Comparison of ENCODE assay signal across 11 cellular contexts in the genomic region with DNA sequence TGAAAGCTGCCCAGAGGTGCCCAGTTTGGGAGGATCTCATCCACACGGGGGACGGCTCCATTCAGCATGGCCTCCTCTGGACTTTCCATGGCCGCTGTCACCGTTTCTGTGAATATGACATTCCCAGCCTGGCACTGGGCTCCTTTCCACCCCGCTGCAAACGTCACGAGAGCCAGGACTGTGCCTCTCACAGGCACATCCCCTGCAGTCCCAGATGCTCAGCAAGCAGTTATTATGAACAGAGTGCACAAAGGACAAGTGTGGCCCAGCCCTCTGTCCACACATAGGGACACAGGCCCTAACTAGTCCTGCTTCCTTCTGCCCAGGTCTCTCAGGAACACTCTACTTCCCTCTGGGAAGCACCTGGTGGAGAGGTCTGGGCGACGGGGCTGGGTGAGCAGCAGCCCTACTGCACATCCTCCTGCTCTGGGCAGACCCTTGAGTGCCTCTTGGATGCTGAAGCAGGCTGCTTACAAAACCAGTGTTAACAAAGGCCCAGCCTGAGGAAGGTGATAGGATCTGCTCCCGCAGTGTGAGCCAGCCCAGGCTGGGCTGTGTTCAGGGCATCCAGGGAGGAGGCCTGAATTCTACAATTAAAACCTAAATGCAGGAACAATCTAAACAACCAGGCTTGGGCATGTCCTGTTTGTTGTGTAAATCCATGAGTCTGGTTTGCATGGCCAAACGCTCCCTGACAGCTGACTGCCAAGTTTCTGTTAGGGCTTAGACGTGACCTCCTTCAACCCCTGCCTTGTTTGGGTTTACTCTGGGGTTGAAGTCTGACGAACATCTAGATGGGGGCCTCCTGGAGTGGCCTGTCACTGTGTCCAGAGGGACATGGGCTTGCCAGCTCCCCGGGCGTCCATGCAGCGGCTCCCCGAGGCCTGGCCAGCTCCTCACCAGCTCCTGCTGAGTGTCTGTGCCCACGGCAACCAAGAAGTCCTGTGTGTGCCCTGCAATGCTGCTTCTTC.
A peak's percentile ranks its signal among the peaks of the same experiment; 100 is the strongest.
DNase-seq lines count a peak whose midpoint lies in the region; ATAC-seq and TF ChIP-seq lines count a peak whose summit lies in the region.
"Had no signal": no experiment of that assay in that cellular context is flagged by ENCODE, and none has a peak within 500 bp of the region (broad histone marks: within the 10 kb centered on the region; RNA-seq: fewer than 3 reads in every experiment).

No MANE protein-coding gene starts in this region.

- WGBS in liver, result 49% methylated on average over 18 of the region's 18 CpGs
- WGBS in GM23248 (ENCODE audit: low coverage in 1 of 2, low lambda C conversion rate in 2 of 2, missing lambda C conversion rate in 2 of 2), 2 experiments, result 40 to 49% methylated on average over 18 of the region's 18 CpGs

- peak overlapping the region; percentile 74 to 81 for H3K27ac ChIP-seq in liver (ENCODE audit: low read depth in 1 of 2, low read length in 2 of 2)
- H3K27ac ChIP-seq in tibial artery, result peak overlapping the region; percentile 82 to 87
- H3K27ac ChIP-seq in GM23248, result no peak overlapping the region

- H3K4me2 ChIP-seq in GM23248 (ENCODE audit: unreplicated experiment), result no peak overlapping the region

- no peaks in the 10 kb centered on the region for H3F3A ChIP-seq in GM23248 (ENCODE audit: insufficient read depth)

- peak overlapping the region in 1 of 2 donors; percentile 13 for H3K9ac ChIP-seq in liver (ENCODE audit: low read depth in 1 of 2, low read length in 2 of 2)
- no peak overlapping the region for H3K9ac ChIP-seq in GM23248

- H3K36me3 ChIP-seq in liver (ENCODE audit: control insufficient read depth in 4 of 4, insufficient read depth in 3 of 4, low read depth in 1 of 4, low read length in 3 of 4) (no peaks in the 10 kb centered on the region), tibial artery (no peaks in the 10 kb centered on the region), GM23248 (ENCODE audit: low read depth) (no peaks in the 10 kb centered on the region)

- no peak overlapping the region for H2AFZ ChIP-seq in GM23248

- CTCF ChIA-PET in activated B cell treated with CpG ODN at 0.5 μM for 24 hours (lab: Charles Lee), result no interaction called here

- H4K20me1 ChIP-seq in GM23248 (ENCODE audit: insufficient read depth), result no peaks in the 10 kb centered on the region

- H3K9me2 ChIP-seq in GM23248 (ENCODE audit: insufficient read depth), result no peaks in the 10 kb centered on the region

- in situ Hi-C loops in GM23248 (cut with MboI), result no loop called here

- TF ChIP-seq CTCF in activated B cell treated with CpG ODN at 0.5 μM for 24 hours (IDR thresholded peaks at IDR 0.05) (no peak), liver (IDR thresholded peaks at IDR 0.05; ENCODE audit: low read depth, low read length, missing input control) (no peak), tibial artery (IDR thresholded peaks at IDR 0.05) (no peak)

- no peaks in the 10 kb centered on the region for H3K79me2 ChIP-seq in GM23248 (ENCODE audit: insufficient read depth)

- no peaks in the 10 kb centered on the region for H3K36me3 Mint-ChIP-seq in activated B cell treated with CpG ODN at 0.5 μM for 24 hours (ENCODE audit: low read depth)

- ATAC-seq in activated B cell treated with CpG ODN at 0.5 μM for 24 hours (ENCODE audit: low read depth) (no peak), GM21717 (IDR thresholded peaks at IDR 0.05; ENCODE audit: unreplicated experiment) (no peak)
- ATAC-seq: T-helper 17 cell had no signal

- H3K4me3 ChIP-seq in liver (ENCODE audit: low read depth in 1 of 3, low read length in 3 of 3) (no peak overlapping the region), tibial artery (no peak overlapping the region), GM23248 (no peak overlapping the region)

- intact Hi-C loops in activated B cell treated with CpG ODN at 0.5 μM for 24 hours (cut with micrococcal nuclease), result no loop called here
- intact Hi-C loops in tibial artery (cut with DNase I; ENCODE audit: low total_unique reads), result loop anchor here (5.0 kb wide), 1 partner anchor 267 kb away; the partner anchor contains the start of gene GADD45G

- DNase-seq in NCI-H2171 treated with DMSO at 0.1 percent for 48 hours (lab: John Stamatoyannopoulos, UW), result peak; percentile 57
- no peak for DNase-seq in NCI-H2171 (lab: John Stamatoyannopoulos, UW)
- peak; percentile 12 for DNase-seq in activated B cell treated with CpG ODN at 0.5 μM for 24 hours
- DNase-seq in tibial artery, result peak; percentile 60 to 92
- DNase-seq in GM23248, result no peak
- DNase-seq in middle frontal gyrus (ENCODE audit: extremely low spot score, low spot score), result no peak
- DNase-seq: effector CD8-positive, alpha-beta T cell; NCI-H1436 treated with DMSO at 0.1 percent for 48 hours; T-helper 17 cell had no signal

- H3K27me3 ChIP-seq in liver (ENCODE audit: control insufficient read depth in 4 of 4, insufficient read depth in 4 of 4, low read length in 3 of 4) (no peaks in the 10 kb centered on the region), tibial artery (no peaks in the 10 kb centered on the region), GM23248 (replicated peaks; ENCODE audit: insufficient read depth) (no peaks in the 10 kb centered on the region)

- H3K4me1 Mint-ChIP-seq in activated B cell treated with CpG ODN at 0.5 μM for 24 hours, result peaks cover 4% of the 10 kb centered on the region

- H3K9me3 Mint-ChIP-seq in activated B cell treated with CpG ODN at 0.5 μM for 24 hours, result no peaks in the 10 kb centered on the region

- no peaks in the 10 kb centered on the region for H3K9me3 ChIP-seq in liver (ENCODE audit: control insufficient read depth in 4 of 4, low read length in 3 of 4)
- no peaks in the 10 kb centered on the region for H3K9me3 ChIP-seq in tibial artery
- H3K9me3 ChIP-seq in GM23248 (ENCODE audit: low read depth), result no peaks in the 10 kb centered on the region

- H3K27ac Mint-ChIP-seq in activated B cell treated with CpG ODN at 0.5 μM for 24 hours, result no peak overlapping the region
- H3K27ac Mint-ChIP-seq: T-helper 17 cell had no signal

- no peak overlapping the region for H3K4me3 Mint-ChIP-seq in activated B cell treated with CpG ODN at 0.5 μM for 24 hours
- H3K4me3 Mint-ChIP-seq: T-helper 17 cell had no signal

- TF ChIP-seq RAD21 in liver (IDR thresholded peaks at IDR 0.05), result peak; percentile 36 to 71

- POLR2A ChIA-PET in activated B cell treated with CpG ODN at 0.5 μM for 24 hours (lab: Charles Lee), result interaction anchor here (0.6 kb wide), 1 partner anchor 11 kb away, joined by 9 read pairs; no protein-coding TSS in a partner anchor

- no peaks in the 10 kb centered on the region for H3K27me3 Mint-ChIP-seq in activated B cell treated with CpG ODN at 0.5 μM for 24 hours
- H3K27me3 Mint-ChIP-seq: T-helper 17 cell had no signal

- H3K4me1 ChIP-seq in liver (ENCODE audit: control insufficient read depth in 4 of 4, insufficient read depth in 4 of 4, low read length in 3 of 4) (peaks cover 15 to 43% (median 35%) of the 10 kb centered on the region in 4 donors), tibial artery (peaks cover 0 to 58% (median 42%) of the 10 kb centered on the region in 4 donors), GM23248 (ENCODE audit: insufficient read depth) (no peaks in the 10 kb centered on the region)

TF ChIP-seq in liver, 16 proteins besides CTCF, POLR2A, EP300 and RAD21 (continues in another document):
- TF ChIP-seq HNF4A (conservative IDR thresholded peaks at IDR 0.05), result peak; percentile 70 to 84
- no peak for TF ChIP-seq MAX (IDR thresholded peaks at IDR 0.05)
- TF ChIP-seq, protein P1, sequence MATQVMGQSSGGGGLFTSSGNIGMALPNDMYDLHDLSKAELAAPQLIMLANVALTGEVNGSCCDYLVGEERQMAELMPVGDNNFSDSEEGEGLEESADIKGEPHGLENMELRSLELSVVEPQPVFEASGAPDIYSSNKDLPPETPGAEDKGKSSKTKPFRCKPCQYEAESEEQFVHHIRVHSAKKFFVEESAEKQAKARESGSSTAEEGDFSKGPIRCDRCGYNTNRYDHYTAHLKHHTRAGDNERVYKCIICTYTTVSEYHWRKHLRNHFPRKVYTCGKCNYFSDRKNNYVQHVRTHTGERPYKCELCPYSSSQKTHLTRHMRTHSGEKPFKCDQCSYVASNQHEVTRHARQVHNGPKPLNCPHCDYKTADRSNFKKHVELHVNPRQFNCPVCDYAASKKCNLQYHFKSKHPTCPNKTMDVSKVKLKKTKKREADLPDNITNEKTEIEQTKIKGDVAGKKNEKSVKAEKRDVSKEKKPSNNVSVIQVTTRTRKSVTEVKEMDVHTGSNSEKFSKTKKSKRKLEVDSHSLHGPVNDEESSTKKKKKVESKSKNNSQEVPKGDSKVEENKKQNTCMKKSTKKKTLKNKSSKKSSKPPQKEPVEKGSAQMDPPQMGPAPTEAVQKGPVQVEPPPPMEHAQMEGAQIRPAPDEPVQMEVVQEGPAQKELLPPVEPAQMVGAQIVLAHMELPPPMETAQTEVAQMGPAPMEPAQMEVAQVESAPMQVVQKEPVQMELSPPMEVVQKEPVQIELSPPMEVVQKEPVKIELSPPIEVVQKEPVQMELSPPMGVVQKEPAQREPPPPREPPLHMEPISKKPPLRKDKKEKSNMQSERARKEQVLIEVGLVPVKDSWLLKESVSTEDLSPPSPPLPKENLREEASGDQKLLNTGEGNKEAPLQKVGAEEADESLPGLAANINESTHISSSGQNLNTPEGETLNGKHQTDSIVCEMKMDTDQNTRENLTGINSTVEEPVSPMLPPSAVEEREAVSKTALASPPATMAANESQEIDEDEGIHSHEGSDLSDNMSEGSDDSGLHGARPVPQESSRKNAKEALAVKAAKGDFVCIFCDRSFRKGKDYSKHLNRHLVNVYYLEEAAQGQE (IDR thresholded peaks at IDR 0.05), result no peak
- no peak for TF ChIP-seq GABPA (IDR thresholded peaks at IDR 0.05 in 1 of 2, conservative IDR thresholded peaks at IDR 0.05 in 1 of 2)
- peak; percentile 86 for TF ChIP-seq NR2F2 (IDR thresholded peaks at IDR 0.05)
- TF ChIP-seq HNF4G (IDR thresholded peaks at IDR 0.05), result peak; percentile 58
- TF ChIP-seq RXRA (IDR thresholded peaks at IDR 0.05), result peak; percentile 88 to 96
- TF ChIP-seq FOXA2 (IDR thresholded peaks at IDR 0.05), result no peak

Comparison
In these comparisons a context has a peak if more than half of its experiments do, and no peak if none do; other contexts are left out.
1. DNase-seq: peak in NCI-H2171 treated with DMSO at 0.1 percent for 48 hours (single experiment), activated B cell treated with CpG ODN at 0.5 μM for 24 hours (single experiment) and tibial artery (2 of 2); none in NCI-H2171 (single experiment), GM23248 (single experiment) and middle frontal gyrus (single experiment).